In the genomic region with DNA sequence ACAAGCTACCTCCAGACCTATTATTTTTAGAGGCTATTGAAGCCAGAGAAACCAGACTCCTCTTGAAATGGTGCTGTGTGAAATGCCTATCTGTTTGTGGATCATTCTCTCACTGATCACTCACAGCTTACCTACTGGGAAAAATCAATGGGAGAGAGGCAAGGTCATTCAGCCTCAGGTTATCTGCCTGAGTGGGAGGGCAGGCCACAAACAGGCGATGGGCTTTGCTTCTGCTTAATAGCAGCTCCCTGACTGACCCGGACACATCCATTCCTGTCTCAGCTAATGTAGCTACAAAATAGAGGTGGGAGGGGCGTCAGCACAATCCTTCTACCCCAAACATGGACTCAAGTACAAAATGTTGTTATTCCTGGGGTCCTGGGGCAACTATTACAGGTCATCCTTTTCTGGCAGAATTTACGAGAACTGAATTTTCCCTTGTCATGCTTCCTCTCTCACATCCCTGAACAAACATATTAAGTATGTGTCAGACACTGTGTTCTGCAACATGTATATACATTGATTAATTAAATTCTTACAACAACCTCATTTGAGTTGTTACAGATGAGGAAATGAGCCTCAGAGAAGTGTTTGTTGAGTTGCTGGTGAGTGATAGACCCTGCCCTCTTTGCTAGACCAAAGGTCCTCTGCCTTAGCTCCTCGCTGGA, we compare ENCODE assay signal across 1 cellular context.
TF ChIP-seq lines count a peak whose summit lies in the region.

No MANE protein-coding gene starts in this region.

TF ChIP-seq in HepG2, 621 proteins besides CTCF, POLR2A, EP300 and RAD21:
- TF ChIP-seq JUND (CRISPR knock-in tag; IDR thresholded peaks at IDR 0.05) (no peak), DPF2 (CRISPR knock-in tag; IDR thresholded peaks at IDR 0.05; ENCODE audit: borderline replicate concordance, low read depth) (0 out of 2 replicates have a peak, but pooled peaks have one; percentile 28), ZNF3 (CRISPR knock-in tag; IDR thresholded peaks at IDR 0.05) (no peak), HNF4A (CRISPR knock-in tag; IDR thresholded peaks at IDR 0.05) (0 out of 2 replicates have a peak, but pooled peaks have one; percentile 11), RARA (CRISPR knock-in tag; IDR thresholded peaks at IDR 0.05) (0 out of 2 replicates have a peak, but pooled peaks have one; percentile 10), SALL1 (CRISPR knock-in tag; IDR thresholded peaks at IDR 0.05) (peak; percentile 67), NR2F6 (IDR thresholded peaks at IDR 0.05) (peak; percentile 40; the same call in 1 of the 2 replicates), NR2F6 (CRISPR knock-in tag; IDR thresholded peaks at IDR 0.05) (peak; percentile 52), ZNF205 (CRISPR knock-in tag; IDR thresholded peaks at IDR 0.05) (0 out of 2 replicates have a peak, but pooled peaks have one; percentile 20), MED13 (CRISPR knock-in tag; IDR thresholded peaks at IDR 0.05) (no peak), PHF5A (CRISPR knock-in tag; IDR thresholded peaks at IDR 0.05; ENCODE audit: low read depth, unreplicated experiment) (peak; percentile 68), GATAD2A (CRISPR knock-in tag; IDR thresholded peaks at IDR 0.05) (peak; percentile 36; the same call in 1 of the 2 replicates), HDAC1 (CRISPR knock-in tag; IDR thresholded peaks at IDR 0.05) (0 out of 2 replicates have a peak, but pooled peaks have one; percentile 15), ONECUT2 (CRISPR knock-in tag; IDR thresholded peaks at IDR 0.05) (peak; percentile 92), BCL6 (CRISPR knock-in tag; IDR thresholded peaks at IDR 0.05) (peak; percentile 86), NR2F1 (CRISPR knock-in tag; IDR thresholded peaks at IDR 0.05) (0 out of 4 replicates have a peak, but pooled peaks of 1 of the 2 experiments have one; percentile 13), ZNF770 (CRISPR knock-in tag; IDR thresholded peaks at IDR 0.05) (0 out of 2 replicates have a peak, but pooled peaks have one; percentile 13), TBL1XR1 (IDR thresholded peaks at IDR 0.05; ENCODE audit: borderline replicate concordance, low read length, partially characterized antibody) (no peak), HMGA1 (CRISPR knock-in tag; conservative IDR thresholded peaks at IDR 0.05) (no peak), SOX6 (IDR thresholded peaks at IDR 0.05) (no peak), SOX6 (CRISPR knock-in tag; IDR thresholded peaks at IDR 0.05) (0 out of 2 replicates have a peak, but pooled peaks have one; percentile 24), FOXA3 (CRISPR knock-in tag; IDR thresholded peaks at IDR 0.05) (0 out of 2 replicates have a peak, but pooled peaks have one; percentile 6), MIXL1 (CRISPR knock-in tag; IDR thresholded peaks at IDR 0.05) (0 out of 2 replicates have a peak, but pooled peaks have one; percentile 18), ZNF772 (CRISPR knock-in tag; IDR thresholded peaks at IDR 0.05) (no peak), THAP9 (CRISPR knock-in tag; IDR thresholded peaks at IDR 0.05; ENCODE audit: borderline replicate concordance) (no peak), SRSF4 (IDR thresholded peaks at IDR 0.05; ENCODE audit: low read depth, low read length, poor library complexity, severe bottlenecking) (no peak), ZSCAN29 (CRISPR knock-in tag; conservative IDR thresholded peaks at IDR 0.05) (no peak), ESRRA (CRISPR knock-in tag; IDR thresholded peaks at IDR 0.05; ENCODE audit: low read depth) (0 out of 2 replicates have a peak, but pooled peaks have one; percentile 69), ZNF292 (CRISPR knock-in tag; IDR thresholded peaks at IDR 0.05; ENCODE audit: borderline replicate concordance, low read depth) (peak; percentile 46; the same call in 1 of the 2 replicates), ZFP37 (CRISPR knock-in tag; IDR thresholded peaks at IDR 0.05; ENCODE audit: borderline replicate concordance) (no peak), RXRB (CRISPR knock-in tag; IDR thresholded peaks at IDR 0.05; ENCODE audit: borderline replicate concordance) (peak; percentile 42; the same call in 1 of the 2 replicates), ZFX (CRISPR knock-in tag; IDR thresholded peaks at IDR 0.05; ENCODE audit: low read depth) (0 out of 2 replicates have a peak, but pooled peaks have one; percentile 41), PAXIP1 (CRISPR knock-in tag; conservative IDR thresholded peaks at IDR 0.05) (peak; percentile 41)
- TF ChIP-seq, protein P1, sequence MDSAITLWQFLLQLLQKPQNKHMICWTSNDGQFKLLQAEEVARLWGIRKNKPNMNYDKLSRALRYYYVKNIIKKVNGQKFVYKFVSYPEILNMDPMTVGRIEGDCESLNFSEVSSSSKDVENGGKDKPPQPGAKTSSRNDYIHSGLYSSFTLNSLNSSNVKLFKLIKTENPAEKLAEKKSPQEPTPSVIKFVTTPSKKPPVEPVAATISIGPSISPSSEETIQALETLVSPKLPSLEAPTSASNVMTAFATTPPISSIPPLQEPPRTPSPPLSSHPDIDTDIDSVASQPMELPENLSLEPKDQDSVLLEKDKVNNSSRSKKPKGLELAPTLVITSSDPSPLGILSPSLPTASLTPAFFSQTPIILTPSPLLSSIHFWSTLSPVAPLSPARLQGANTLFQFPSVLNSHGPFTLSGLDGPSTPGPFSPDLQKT (CRISPR knock-in tag; IDR thresholded peaks at IDR 0.05; ENCODE audit: borderline replicate concordance), result no peak
- TF ChIP-seq, protein P2, sequence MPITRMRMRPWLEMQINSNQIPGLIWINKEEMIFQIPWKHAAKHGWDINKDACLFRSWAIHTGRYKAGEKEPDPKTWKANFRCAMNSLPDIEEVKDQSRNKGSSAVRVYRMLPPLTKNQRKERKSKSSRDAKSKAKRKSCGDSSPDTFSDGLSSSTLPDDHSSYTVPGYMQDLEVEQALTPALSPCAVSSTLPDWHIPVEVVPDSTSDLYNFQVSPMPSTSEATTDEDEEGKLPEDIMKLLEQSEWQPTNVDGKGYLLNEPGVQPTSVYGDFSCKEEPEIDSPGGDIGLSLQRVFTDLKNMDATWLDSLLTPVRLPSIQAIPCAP (CRISPR knock-in tag; IDR thresholded peaks at IDR 0.05; ENCODE audit: low read depth), result no peak
- TF ChIP-seq, protein P3, sequence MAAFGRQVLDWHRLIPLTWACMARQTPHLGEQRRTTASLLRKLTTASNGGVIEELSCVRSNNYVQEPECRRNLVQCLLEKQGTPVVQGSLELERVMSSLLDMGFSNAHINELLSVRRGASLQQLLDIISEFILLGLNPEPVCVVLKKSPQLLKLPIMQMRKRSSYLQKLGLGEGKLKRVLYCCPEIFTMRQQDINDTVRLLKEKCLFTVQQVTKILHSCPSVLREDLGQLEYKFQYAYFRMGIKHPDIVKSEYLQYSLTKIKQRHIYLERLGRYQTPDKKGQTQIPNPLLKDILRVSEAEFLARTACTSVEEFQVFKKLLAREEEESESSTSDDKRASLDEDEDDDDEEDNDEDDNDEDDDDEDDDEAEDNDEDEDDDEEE (CRISPR knock-in tag; IDR thresholded peaks at IDR 0.05), result no peak
- TF ChIP-seq, protein P4, sequence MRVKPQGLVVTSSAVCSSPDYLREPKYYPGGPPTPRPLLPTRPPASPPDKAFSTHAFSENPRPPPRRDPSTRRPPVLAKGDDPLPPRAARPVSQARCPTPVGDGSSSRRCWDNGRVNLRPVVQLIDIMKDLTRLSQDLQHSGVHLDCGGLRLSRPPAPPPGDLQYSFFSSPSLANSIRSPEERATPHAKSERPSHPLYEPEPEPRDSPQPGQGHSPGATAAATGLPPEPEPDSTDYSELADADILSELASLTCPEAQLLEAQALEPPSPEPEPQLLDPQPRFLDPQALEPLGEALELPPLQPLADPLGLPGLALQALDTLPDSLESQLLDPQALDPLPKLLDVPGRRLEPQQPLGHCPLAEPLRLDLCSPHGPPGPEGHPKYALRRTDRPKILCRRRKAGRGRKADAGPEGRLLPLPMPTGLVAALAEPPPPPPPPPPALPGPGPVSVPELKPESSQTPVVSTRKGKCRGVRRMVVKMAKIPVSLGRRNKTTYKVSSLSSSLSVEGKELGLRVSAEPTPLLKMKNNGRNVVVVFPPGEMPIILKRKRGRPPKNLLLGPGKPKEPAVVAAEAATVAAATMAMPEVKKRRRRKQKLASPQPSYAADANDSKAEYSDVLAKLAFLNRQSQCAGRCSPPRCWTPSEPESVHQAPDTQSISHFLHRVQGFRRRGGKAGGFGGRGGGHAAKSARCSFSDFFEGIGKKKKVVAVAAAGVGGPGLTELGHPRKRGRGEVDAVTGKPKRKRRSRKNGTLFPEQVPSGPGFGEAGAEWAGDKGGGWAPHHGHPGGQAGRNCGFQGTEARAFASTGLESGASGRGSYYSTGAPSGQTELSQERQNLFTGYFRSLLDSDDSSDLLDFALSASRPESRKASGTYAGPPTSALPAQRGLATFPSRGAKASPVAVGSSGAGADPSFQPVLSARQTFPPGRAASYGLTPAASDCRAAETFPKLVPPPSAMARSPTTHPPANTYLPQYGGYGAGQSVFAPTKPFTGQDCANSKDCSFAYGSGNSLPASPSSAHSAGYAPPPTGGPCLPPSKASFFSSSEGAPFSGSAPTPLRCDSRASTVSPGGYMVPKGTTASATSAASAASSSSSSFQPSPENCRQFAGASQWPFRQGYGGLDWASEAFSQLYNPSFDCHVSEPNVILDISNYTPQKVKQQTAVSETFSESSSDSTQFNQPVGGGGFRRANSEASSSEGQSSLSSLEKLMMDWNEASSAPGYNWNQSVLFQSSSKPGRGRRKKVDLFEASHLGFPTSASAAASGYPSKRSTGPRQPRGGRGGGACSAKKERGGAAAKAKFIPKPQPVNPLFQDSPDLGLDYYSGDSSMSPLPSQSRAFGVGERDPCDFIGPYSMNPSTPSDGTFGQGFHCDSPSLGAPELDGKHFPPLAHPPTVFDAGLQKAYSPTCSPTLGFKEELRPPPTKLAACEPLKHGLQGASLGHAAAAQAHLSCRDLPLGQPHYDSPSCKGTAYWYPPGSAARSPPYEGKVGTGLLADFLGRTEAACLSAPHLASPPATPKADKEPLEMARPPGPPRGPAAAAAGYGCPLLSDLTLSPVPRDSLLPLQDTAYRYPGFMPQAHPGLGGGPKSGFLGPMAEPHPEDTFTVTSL (CRISPR knock-in tag; IDR thresholded peaks at IDR 0.05; ENCODE audit: borderline replicate concordance), result peak; percentile 70; the same call in 1 of the 2 replicates
